26 cellular contexts compared by ENCODE assay signal in genomic region chr6:41497994-41498393, GRCh38. TPM values are rescaled to one million over a fixed set of nuclear protein-coding genes. Genes with fewer than 3 reads are reported as not detected.
DNase-seq lines count a peak whose midpoint lies in the region; ATAC-seq and TF ChIP-seq lines count a peak whose summit lies in the region.
"Had no signal": no experiment of that assay in that cellular context is flagged by ENCODE, and none has a peak within 500 bp of the region (broad histone marks: within the 10 kb centered on the region; RNA-seq: fewer than 3 reads in every experiment).

No MANE protein-coding gene starts in this region.

- DNase-seq in HT1080 (ENCODE audit: low read depth) (peak; percentile 42), astrocyte of the cerebellum (ENCODE audit: low read depth) (peak; percentile 31), fibroblast of pulmonary artery (ENCODE audit: low read depth) (peak; percentile 35), skeletal muscle cell (ENCODE audit: low read depth) (peak; percentile 56), CD14-positive monocyte (ENCODE audit: low spot score) (no peak), HuH-7.5 (ENCODE audit: low spot score) (no peak)
- DNase-seq: activated CD4-positive, alpha-beta memory T cell treated with anti-CD3 and anti-CD28 coated beads for 36 hours; activated CD4-positive, CD25-positive, alpha-beta regulatory T cell treated with anti-CD3 and anti-CD28 coated beads, Interleukin-2, amount 50 U/mL, for 72 hours; activated CD8-positive, alpha-beta memory T cell treated with anti-CD3 and anti-CD28 coated beads, Interleukin-2, amount 50 U/mL, for 4 hours; activated naive CD4-positive, alpha-beta T cell treated with anti-CD3 and anti-CD28 coated beads for 36 hours; amniotic stem cell; Calu3; central memory CD4-positive, alpha-beta T cell; midbrain; naive thymus-derived CD8-positive, alpha-beta T cell; NCI-H1092; NCI-H2029; NCI-H526 treated with DMSO at 0.1 percent for 48 hours; Peyer's patch; SJCRH30; stimulated activated CD4-positive, alpha-beta T cell treated with anti-CD3 and anti-CD28 coated beads, Interleukin-2, amount 100 ng/mL, for 24 hours; T-helper 1 cell; trophoblast cell had no signal

- no peak overlapping the region for H3K4me3 Mint-ChIP-seq in CD14-positive monocyte
- H3K4me3 Mint-ChIP-seq: activated CD4-positive, alpha-beta memory T cell treated with anti-CD3 and anti-CD28 coated beads for 36 hours; activated naive CD4-positive, alpha-beta T cell treated with anti-CD3 and anti-CD28 coated beads for 36 hours; activated T-helper 1 cell treated with anti-CD3 and anti-CD28 coated beads, Interleukin-12 subunit alpha, Interleukin-12 subunit beta, Interleukin-2, Interleukin-4 antibody, amounts not matched to agents 30 ng/mL and 10 ng/mL and 1 ng/mL, durations not matched to agents 14 hours and 24 hours and 36 hours; dendritic cell treated with granulocyte-macrophage colony-stimulating factor and Interleukin-4, amounts not matched to agents 40 ng/mL and 50 ng/mL, for 4 days; naive thymus-derived CD8-positive, alpha-beta T cell had no signal

- ATAC-seq in HG03342 (IDR thresholded peaks at IDR 0.05; ENCODE audit: unreplicated experiment): no peak
- ATAC-seq: naive thymus-derived CD8-positive, alpha-beta T cell had no signal

- no peak overlapping the region for H3K27ac Mint-ChIP-seq in CD14-positive monocyte
- H3K27ac Mint-ChIP-seq: activated CD4-positive, alpha-beta memory T cell treated with anti-CD3 and anti-CD28 coated beads for 36 hours; activated naive CD4-positive, alpha-beta T cell treated with anti-CD3 and anti-CD28 coated beads for 36 hours; activated T-helper 1 cell treated with anti-CD3 and anti-CD28 coated beads, Interleukin-12 subunit alpha, Interleukin-12 subunit beta, Interleukin-2, Interleukin-4 antibody, amounts not matched to agents 30 ng/mL and 10 ng/mL and 1 ng/mL, durations not matched to agents 14 hours and 24 hours and 36 hours; dendritic cell treated with granulocyte-macrophage colony-stimulating factor and Interleukin-4, amounts not matched to agents 40 ng/mL and 50 ng/mL, for 4 days; naive thymus-derived CD8-positive, alpha-beta T cell had no signal

- H3K4me3 ChIP-seq in astrocyte of the cerebellum (ENCODE audit: low read depth, low read length): no peak overlapping the region
- H3K4me3 ChIP-seq in fibroblast of pulmonary artery (replicated peaks; ENCODE audit: low read depth, low read length): no peak overlapping the region
- H3K4me3 ChIP-seq in skeletal muscle cell (ENCODE audit: low read depth, low read length): no peak overlapping the region
- H3K4me3 ChIP-seq: Peyer's patch, SJCRH30 had no signal

- H3K9me3 Mint-ChIP-seq in CD14-positive monocyte: peaks cover 0 to 8% (median 0%) of the 10 kb centered on the region in 7 donors
- H3K9me3 Mint-ChIP-seq: activated CD4-positive, alpha-beta memory T cell treated with anti-CD3 and anti-CD28 coated beads for 36 hours; activated naive CD4-positive, alpha-beta T cell treated with anti-CD3 and anti-CD28 coated beads for 36 hours; activated T-helper 1 cell treated with anti-CD3 and anti-CD28 coated beads, Interleukin-12 subunit alpha, Interleukin-12 subunit beta, Interleukin-2, Interleukin-4 antibody, amounts not matched to agents 30 ng/mL and 10 ng/mL and 1 ng/mL, durations not matched to agents 14 hours and 24 hours and 36 hours; dendritic cell treated with granulocyte-macrophage colony-stimulating factor and Interleukin-4, amounts not matched to agents 40 ng/mL and 50 ng/mL, for 4 days; naive thymus-derived CD8-positive, alpha-beta T cell had no signal

- TF ChIP-seq CTCF in astrocyte of the cerebellum (IDR thresholded peaks at IDR 0.05; ENCODE audit: low read depth, low read length, missing control alignments): no peak
- TF ChIP-seq CTCF in fibroblast of pulmonary artery (IDR thresholded peaks at IDR 0.05; ENCODE audit: low read length, missing control alignments): no peak
- no peak for TF ChIP-seq CTCF in CD14-positive monocyte (IDR thresholded peaks at IDR 0.05)

- in situ Hi-C loops in astrocyte of the cerebellum (cut with HindIII; ENCODE audit: low sequenced_read_pairs): no loop called here

- H3K4me1 Mint-ChIP-seq in CD14-positive monocyte: peaks cover 2% of the 10 kb centered on the region

- intact Hi-C loops in CD14-positive monocyte (cut with micrococcal nuclease): no loop called here

- peaks cover 47 to 60% (median 56%) of the 10 kb centered on the region in 3 donors for H3K27me3 Mint-ChIP-seq in CD14-positive monocyte (ENCODE audit: low read depth in 3 of 3)

- peaks cover 0 to 2% of the 10 kb centered on the region in 2 donors for H3K36me3 Mint-ChIP-seq in CD14-positive monocyte
- H3K36me3 Mint-ChIP-seq: activated CD4-positive, alpha-beta memory T cell treated with anti-CD3 and anti-CD28 coated beads for 36 hours; naive thymus-derived CD8-positive, alpha-beta T cell had no signal

RNA-seq across cellular contexts. Expression of gene FOXP4, which starts 48.2 kb away (rescaled TPM):
- 4.9 and 10.8 TPM in 2 replicates for total RNA-seq in HT1080 (2014; rRNA removed; shearing (Covaris generic))
- 27.1 and 29.7 TPM in 2 replicates for polyA plus RNA-seq in HT1080 (2015; cell fraction: cytosol; rRNA removed)
- polyA plus RNA-seq in HT1080 (2015; cell fraction: nucleus; rRNA removed): 16.2 and 18.2 TPM in 2 replicates
- polyA plus RNA-seq in CD14-positive monocyte: under 1 TPM; 0.62 to 0.65 TPM

Comparison
In these comparisons a context has a peak if more than half of its experiments do, and no peak if none do; other contexts are left out.
1. DNase-seq: peak in HT1080 (single experiment), astrocyte of the cerebellum (single experiment), fibroblast of pulmonary artery (single experiment) and skeletal muscle cell (single experiment); none in CD14-positive monocyte (single experiment) and HuH-7.5 (single experiment).